ENCODE assay signal across 2 cellular contexts in the genomic region with DNA sequence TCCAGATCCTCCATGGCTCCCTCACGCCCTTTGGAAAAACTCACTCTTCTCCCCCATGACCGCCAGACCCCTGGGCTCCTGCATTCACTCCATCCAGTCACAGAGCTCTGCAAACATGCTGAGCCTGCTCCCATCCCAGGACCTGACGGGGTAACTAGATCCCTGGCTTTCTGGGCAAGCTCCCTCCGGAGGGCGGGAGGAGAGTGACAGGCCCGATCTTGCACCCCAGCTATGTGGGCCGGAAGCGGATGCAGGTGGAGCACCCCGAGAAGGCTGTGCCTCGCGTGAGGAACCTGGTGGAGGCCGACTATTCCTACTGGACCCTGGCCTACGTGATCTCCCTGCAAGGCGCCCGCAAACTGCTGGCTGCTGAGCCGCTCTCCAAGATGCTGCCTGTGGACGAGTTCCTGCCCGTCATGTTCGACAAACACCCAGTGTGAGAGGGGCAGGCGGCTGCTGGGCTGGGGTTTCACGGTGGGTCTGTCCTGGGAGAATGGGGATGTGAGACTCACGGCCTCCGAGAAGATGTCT.
TF ChIP-seq lines count a peak whose summit lies in the region.

No MANE protein-coding gene starts in this region.

TF ChIP-seq in GM23338, 12 proteins besides CTCF, POLR2A, EP300 and RAD21 (continued from another document and continues in another):
- TF ChIP-seq ETS1 (IDR thresholded peaks at IDR 0.05) (no peak), STAT1 (IDR thresholded peaks at IDR 0.05; ENCODE audit: unreplicated experiment) (no peak), POLR2AphosphoS5 (IDR thresholded peaks at IDR 0.05; ENCODE audit: low read depth) (no peak), ZNF114 (CRISPR knock-in tag; IDR thresholded peaks at IDR 0.05) (no peak), ZNF331 (CRISPR knock-in tag; IDR thresholded peaks at IDR 0.05; ENCODE audit: low read depth) (no peak), CREB1 (CRISPR knock-in tag; IDR thresholded peaks at IDR 0.05; ENCODE audit: low read depth) (no peak), EZH2 (IDR thresholded peaks at IDR 0.05; ENCODE audit: low read depth, unreplicated experiment) (no peak)
- TF ChIP-seq, protein P1, sequence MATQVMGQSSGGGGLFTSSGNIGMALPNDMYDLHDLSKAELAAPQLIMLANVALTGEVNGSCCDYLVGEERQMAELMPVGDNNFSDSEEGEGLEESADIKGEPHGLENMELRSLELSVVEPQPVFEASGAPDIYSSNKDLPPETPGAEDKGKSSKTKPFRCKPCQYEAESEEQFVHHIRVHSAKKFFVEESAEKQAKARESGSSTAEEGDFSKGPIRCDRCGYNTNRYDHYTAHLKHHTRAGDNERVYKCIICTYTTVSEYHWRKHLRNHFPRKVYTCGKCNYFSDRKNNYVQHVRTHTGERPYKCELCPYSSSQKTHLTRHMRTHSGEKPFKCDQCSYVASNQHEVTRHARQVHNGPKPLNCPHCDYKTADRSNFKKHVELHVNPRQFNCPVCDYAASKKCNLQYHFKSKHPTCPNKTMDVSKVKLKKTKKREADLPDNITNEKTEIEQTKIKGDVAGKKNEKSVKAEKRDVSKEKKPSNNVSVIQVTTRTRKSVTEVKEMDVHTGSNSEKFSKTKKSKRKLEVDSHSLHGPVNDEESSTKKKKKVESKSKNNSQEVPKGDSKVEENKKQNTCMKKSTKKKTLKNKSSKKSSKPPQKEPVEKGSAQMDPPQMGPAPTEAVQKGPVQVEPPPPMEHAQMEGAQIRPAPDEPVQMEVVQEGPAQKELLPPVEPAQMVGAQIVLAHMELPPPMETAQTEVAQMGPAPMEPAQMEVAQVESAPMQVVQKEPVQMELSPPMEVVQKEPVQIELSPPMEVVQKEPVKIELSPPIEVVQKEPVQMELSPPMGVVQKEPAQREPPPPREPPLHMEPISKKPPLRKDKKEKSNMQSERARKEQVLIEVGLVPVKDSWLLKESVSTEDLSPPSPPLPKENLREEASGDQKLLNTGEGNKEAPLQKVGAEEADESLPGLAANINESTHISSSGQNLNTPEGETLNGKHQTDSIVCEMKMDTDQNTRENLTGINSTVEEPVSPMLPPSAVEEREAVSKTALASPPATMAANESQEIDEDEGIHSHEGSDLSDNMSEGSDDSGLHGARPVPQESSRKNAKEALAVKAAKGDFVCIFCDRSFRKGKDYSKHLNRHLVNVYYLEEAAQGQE (IDR thresholded peaks at IDR 0.05; ENCODE audit: unreplicated experiment): no peak
- TF ChIP-seq, protein P2, sequence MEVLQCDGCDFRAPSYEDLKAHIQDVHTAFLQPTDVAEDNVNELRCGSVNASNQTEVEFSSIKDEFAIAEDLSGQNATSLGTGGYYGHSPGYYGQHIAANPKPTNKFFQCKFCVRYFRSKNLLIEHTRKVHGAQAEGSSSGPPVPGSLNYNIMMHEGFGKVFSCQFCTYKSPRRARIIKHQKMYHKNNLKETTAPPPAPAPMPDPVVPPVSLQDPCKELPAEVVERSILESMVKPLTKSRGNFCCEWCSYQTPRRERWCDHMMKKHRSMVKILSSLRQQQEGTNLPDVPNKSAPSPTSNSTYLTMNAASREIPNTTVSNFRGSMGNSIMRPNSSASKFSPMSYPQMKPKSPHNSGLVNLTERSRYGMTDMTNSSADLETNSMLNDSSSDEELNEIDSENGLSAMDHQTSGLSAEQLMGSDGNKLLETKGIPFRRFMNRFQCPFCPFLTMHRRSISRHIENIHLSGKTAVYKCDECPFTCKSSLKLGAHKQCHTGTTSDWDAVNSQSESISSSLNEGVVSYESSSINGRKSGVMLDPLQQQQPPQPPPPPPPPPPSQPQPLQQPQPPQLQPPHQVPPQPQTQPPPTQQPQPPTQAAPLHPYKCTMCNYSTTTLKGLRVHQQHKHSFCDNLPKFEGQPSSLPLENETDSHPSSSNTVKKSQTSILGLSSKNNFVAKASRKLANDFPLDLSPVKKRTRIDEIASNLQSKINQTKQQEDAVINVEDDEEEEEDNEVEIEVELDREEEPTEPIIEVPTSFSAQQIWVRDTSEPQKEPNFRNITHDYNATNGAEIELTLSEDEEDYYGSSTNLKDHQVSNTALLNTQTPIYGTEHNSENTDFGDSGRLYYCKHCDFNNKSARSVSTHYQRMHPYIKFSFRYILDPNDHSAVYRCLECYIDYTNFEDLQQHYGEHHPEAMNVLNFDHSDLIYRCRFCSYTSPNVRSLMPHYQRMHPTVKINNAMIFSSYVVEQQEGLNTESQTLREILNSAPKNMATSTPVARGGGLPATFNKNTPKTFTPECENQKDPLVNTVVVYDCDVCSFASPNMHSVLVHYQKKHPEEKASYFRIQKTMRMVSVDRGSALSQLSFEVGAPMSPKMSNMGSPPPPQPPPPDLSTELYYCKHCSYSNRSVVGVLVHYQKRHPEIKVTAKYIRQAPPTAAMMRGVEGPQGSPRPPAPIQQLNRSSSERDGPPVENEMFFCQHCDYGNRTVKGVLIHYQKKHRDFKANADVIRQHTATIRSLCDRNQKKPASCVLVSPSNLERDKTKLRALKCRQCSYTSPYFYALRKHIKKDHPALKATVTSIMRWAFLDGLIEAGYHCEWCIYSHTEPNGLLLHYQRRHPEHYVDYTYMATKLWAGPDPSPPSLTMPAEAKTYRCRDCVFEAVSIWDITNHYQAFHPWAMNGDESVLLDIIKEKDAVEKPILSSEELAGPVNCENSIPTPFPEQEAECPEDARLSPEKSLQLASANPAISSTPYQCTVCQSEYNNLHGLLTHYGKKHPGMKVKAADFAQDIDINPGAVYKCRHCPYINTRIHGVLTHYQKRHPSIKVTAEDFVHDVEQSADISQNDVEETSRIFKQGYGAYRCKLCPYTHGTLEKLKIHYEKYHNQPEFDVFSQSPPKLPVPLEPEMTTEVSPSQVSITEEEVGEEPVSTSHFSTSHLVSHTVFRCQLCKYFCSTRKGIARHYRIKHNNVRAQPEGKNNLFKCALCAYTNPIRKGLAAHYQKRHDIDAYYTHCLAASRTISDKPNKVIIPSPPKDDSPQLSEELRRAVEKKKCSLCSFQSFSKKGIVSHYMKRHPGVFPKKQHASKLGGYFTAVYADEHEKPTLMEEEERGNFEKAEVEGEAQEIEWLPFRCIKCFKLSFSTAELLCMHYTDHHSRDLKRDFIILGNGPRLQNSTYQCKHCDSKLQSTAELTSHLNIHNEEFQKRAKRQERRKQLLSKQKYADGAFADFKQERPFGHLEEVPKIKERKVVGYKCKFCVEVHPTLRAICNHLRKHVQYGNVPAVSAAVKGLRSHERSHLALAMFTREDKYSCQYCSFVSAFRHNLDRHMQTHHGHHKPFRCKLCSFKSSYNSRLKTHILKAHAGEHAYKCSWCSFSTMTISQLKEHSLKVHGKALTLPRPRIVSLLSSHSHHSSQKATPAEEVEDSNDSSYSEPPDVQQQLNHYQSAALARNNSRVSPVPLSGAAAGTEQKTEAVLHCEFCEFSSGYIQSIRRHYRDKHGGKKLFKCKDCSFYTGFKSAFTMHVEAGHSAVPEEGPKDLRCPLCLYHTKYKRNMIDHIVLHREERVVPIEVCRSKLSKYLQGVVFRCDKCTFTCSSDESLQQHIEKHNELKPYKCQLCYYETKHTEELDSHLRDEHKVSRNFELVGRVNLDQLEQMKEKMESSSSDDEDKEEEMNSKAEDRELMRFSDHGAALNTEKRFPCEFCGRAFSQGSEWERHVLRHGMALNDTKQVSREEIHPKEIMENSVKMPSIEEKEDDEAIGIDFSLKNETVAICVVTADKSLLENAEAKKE (CRISPR knock-in tag; IDR thresholded peaks at IDR 0.05): no peak

TF ChIP-seq in K562, 482 proteins besides CTCF, POLR2A, EP300 and RAD21 (continued from another document):
- TF ChIP-seq GATA2 (CRISPR knock-in tag; IDR thresholded peaks at IDR 0.05): 0 out of 2 replicates have a peak, but pooled peaks have one; percentile 16
- TF ChIP-seq, protein P3, sequence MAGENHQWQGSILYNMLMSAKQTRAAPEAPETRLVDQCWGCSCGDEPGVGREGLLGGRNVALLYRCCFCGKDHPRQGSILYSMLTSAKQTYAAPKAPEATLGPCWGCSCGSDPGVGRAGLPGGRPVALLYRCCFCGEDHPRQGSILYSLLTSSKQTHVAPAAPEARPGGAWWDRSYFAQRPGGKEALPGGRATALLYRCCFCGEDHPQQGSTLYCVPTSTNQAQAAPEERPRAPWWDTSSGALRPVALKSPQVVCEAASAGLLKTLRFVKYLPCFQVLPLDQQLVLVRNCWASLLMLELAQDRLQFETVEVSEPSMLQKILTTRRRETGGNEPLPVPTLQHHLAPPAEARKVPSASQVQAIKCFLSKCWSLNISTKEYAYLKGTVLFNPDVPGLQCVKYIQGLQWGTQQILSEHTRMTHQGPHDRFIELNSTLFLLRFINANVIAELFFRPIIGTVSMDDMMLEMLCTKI (IDR thresholded peaks at IDR 0.05; ENCODE audit: partially characterized antibody): no peak
- TF ChIP-seq, protein P4, sequence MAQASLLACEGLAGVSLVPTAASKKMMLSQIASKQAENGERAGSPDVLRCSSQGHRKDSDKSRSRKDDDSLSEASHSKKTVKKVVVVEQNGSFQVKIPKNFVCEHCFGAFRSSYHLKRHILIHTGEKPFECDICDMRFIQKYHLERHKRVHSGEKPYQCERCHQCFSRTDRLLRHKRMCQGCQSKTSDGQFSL (CRISPR knock-in tag; IDR thresholded peaks at IDR 0.05): no peak
- TF ChIP-seq, protein P4 (tag; IDR thresholded peaks at IDR 0.05): 0 out of 4 replicates have a peak, but pooled peaks of 1 of the 2 experiments have one; percentile 1
